In genomic region chr15:100048736-100049135, GRCh38 we compare ENCODE assay signal across 32 cellular contexts.
"Had no signal": no experiment of that assay in that cellular context is flagged by ENCODE, and none has a peak within 500 bp of the region (broad histone marks: within the 10 kb centered on the region; RNA-seq: fewer than 3 reads in every experiment).

No MANE protein-coding gene starts in this region.

- DNase-seq: hippocampal formation; immature natural killer cell; kidney; left colon; left lung; lower lobe of right lung; mammary epithelial cell; mesenchymal stem cell; naive thymus-derived CD8-positive, alpha-beta T cell; occipital lobe; ovary; right lobe of liver; stimulated activated CD4-positive, alpha-beta T cell treated with anti-CD3 and anti-CD28 coated beads, Interleukin-1b, Interleukin-23, amount 100 ng/mL, for 48 hours; stimulated activated CD4-positive, alpha-beta T cell treated with anti-CD3 and anti-CD28 coated beads, Interleukin-2, amount 100 ng/mL, for 48 hours; stimulated activated CD4-positive, alpha-beta T cell treated with anti-CD3 and anti-CD28 coated beads, Interleukin-4, amount 100 ng/mL, for 4 hours; stimulated activated CD8-positive, alpha-beta memory T cell treated with anti-CD3 and anti-CD28 coated beads, Interleukin-4, amount 100 ng/mL, for 48 hours; stimulated activated naive CD4-positive, alpha-beta T cell treated with Interleukin-2 at 50 U/mL for 16 hours; stimulated activated naive CD8-positive, alpha-beta T cell treated with anti-CD3 and anti-CD28 coated beads, Interleukin-15, amount 100 ng/mL, for 72 hours; testis; thyroid gland; transverse colon; upper lobe of right lung; uterus had no signal

- ATAC-seq: left colon; left lung; lower lobe of right lung; naive thymus-derived CD8-positive, alpha-beta T cell; right lobe of liver; stimulated activated memory B cell treated with anti-CD40 and anti-IgM and Interleukin-4, amounts not matched to agents 10 μg/mL and 1 μg/mL and 100 μg/mL, for 72 hours; stimulated activated naive CD8-positive, alpha-beta T cell treated with anti-CD3 and anti-CD28 coated beads, Interleukin-15, amount 100 ng/mL, for 72 hours; upper lobe of right lung had no signal

- H3K4me1 ChIP-seq: left lung, testis, transverse colon, uterus had no signal

- H3K27me3 ChIP-seq: left lung, neural progenitor cell, neutrophil, ovary, right atrium auricular region, right lobe of liver, testis, thyroid gland, transverse colon, upper lobe of right lung, uterus had no signal

- H3K4me3 ChIP-seq: left lung, lower lobe of right lung, neural progenitor cell, ovary, right atrium auricular region, right lobe of liver, smooth muscle cell, testis, thyroid gland, transverse colon, upper lobe of right lung, uterus had no signal

- H3K27me3 Mint-ChIP-seq: naive thymus-derived CD8-positive, alpha-beta T cell; stimulated activated memory B cell treated with anti-CD40 and anti-IgM and Interleukin-4, amounts not matched to agents 10 μg/mL and 1 μg/mL and 100 μg/mL, for 72 hours; stimulated activated naive CD8-positive, alpha-beta T cell treated with anti-CD3 and anti-CD28 coated beads, Interleukin-15, amount 100 ng/mL, for 72 hours had no signal

- H3K27ac Mint-ChIP-seq: immature natural killer cell; mesothelial cell of epicardium; naive thymus-derived CD8-positive, alpha-beta T cell; nephron; neural progenitor cell; progenitor cell of endocrine pancreas; stimulated activated memory B cell treated with anti-CD40 and anti-IgM and Interleukin-4, amounts not matched to agents 10 μg/mL and 1 μg/mL and 100 μg/mL, for 72 hours; stimulated activated naive CD8-positive, alpha-beta T cell treated with anti-CD3 and anti-CD28 coated beads, Interleukin-15, amount 100 ng/mL, for 72 hours had no signal

- H3K4me1 Mint-ChIP-seq: naive thymus-derived CD8-positive, alpha-beta T cell; neural progenitor cell; stimulated activated naive CD8-positive, alpha-beta T cell treated with anti-CD3 and anti-CD28 coated beads, Interleukin-15, amount 100 ng/mL, for 72 hours had no signal

- H3K4me3 Mint-ChIP-seq: immature natural killer cell; mesothelial cell of epicardium; naive thymus-derived CD8-positive, alpha-beta T cell; nephron; neural progenitor cell; stimulated activated memory B cell treated with anti-CD40 and anti-IgM and Interleukin-4, amounts not matched to agents 10 μg/mL and 1 μg/mL and 100 μg/mL, for 72 hours; stimulated activated naive CD8-positive, alpha-beta T cell treated with anti-CD3 and anti-CD28 coated beads, Interleukin-15, amount 100 ng/mL, for 72 hours had no signal

- H3K9me3 ChIP-seq: lower lobe of right lung, neutrophil, ovary, right atrium auricular region, right lobe of liver, testis, thyroid gland, transverse colon, upper lobe of right lung, uterus had no signal

- H3K36me3 Mint-ChIP-seq: neural progenitor cell; stimulated activated memory B cell treated with anti-CD40 and anti-IgM and Interleukin-4, amounts not matched to agents 10 μg/mL and 1 μg/mL and 100 μg/mL, for 72 hours had no signal

- H3K36me3 ChIP-seq: left lung, lower lobe of right lung, neural progenitor cell, neutrophil, ovary, right atrium auricular region, thyroid gland, transverse colon, upper lobe of right lung, uterus had no signal

- FAIRE-seq: islet of Langerhans, kidney had no signal

- H3K27ac ChIP-seq: left lung, lower lobe of right lung, neural progenitor cell, neutrophil, ovary, right atrium auricular region, right lobe of liver, testis, thyroid gland, transverse colon, upper lobe of right lung, uterus had no signal
